In genomic region chr22:23970816-23971482, GRCh38 we compare ENCODE assay signal across 15 cellular contexts. TPM values are rescaled to one million over a fixed set of nuclear protein-coding genes. Genes with fewer than 3 reads are reported as not detected.
A peak's percentile ranks its signal among the peaks of the same experiment; 100 is the strongest.
DNase-seq lines count a peak whose midpoint lies in the region; ATAC-seq and TF ChIP-seq lines count a peak whose summit lies in the region.
"Had no signal": no experiment of that assay in that cellular context is flagged by ENCODE, and none has a peak within 500 bp of the region (broad histone marks: within the 10 kb centered on the region; RNA-seq: fewer than 3 reads in every experiment).

No MANE protein-coding gene starts in this region.

- peak overlapping the region; percentile 9; the same call in 1 of the 2 replicates for H3K4me2 ChIP-seq in BLaER1

- no peak overlapping the region for H3K4me3 ChIP-seq in BLaER1
- H3K4me3 ChIP-seq in liver (ENCODE audit: low read depth in 1 of 3, low read length in 3 of 3), result no peak overlapping the region
- H3K4me3 ChIP-seq: left lung, SJCRH30, vagina had no signal

- H3K36me3 ChIP-seq in BLaER1 (peaks cover 31% of the 10 kb centered on the region), liver (ENCODE audit: control insufficient read depth in 4 of 4, insufficient read depth in 3 of 4, low read depth in 1 of 4, low read length in 3 of 4) (peaks cover 8 to 22% (median 15%) of the 10 kb centered on the region in 4 donors)

- H3K27me3 ChIP-seq in BLaER1 (no peaks in the 10 kb centered on the region), liver (ENCODE audit: control insufficient read depth in 4 of 4, insufficient read depth in 4 of 4, low read length in 3 of 4) (no peaks in the 10 kb centered on the region)
- H3K27me3 ChIP-seq: left lung, SJCRH30, vagina had no signal

- peaks cover 31% of the 10 kb centered on the region for H4K20me1 ChIP-seq in BLaER1

- peak; percentile 47; the same call in 1 of the 2 replicates for TF ChIP-seq POLR2A in Raji (IDR thresholded peaks at IDR 0.05; ENCODE audit: insufficient read depth, low read depth, low read length)

- H3K4me1 ChIP-seq in BLaER1, result peaks cover 29% of the 10 kb centered on the region
- peaks cover 3 to 18% (median 9%) of the 10 kb centered on the region in 4 donors for H3K4me1 ChIP-seq in liver (ENCODE audit: control insufficient read depth in 4 of 4, insufficient read depth in 4 of 4, low read length in 3 of 4)
- H3K4me1 ChIP-seq: SJCRH30, vagina had no signal

- 56% methylated on average over 6 of the region's 6 CpGs for WGBS in liver

- H3K27ac ChIP-seq in BLaER1 (no peak overlapping the region), liver (ENCODE audit: low read depth in 1 of 2, low read length in 2 of 2) (peak overlapping the region; percentile 6 to 55)
- H3K27ac ChIP-seq: left lung, SJCRH30, vagina, WERI-Rb-1 had no signal

- TF ChIP-seq RAD21 in liver (IDR thresholded peaks at IDR 0.05), result no peak

- DNase-seq in CMK (ENCODE audit: low read depth) (peak; percentile 31), NCI-H1105 treated with DMSO at 0.1 percent for 48 hours (lab: John Stamatoyannopoulos, UW) (no peak), NCI-H1930 (lab: John Stamatoyannopoulos, UW) (no peak)
- DNase-seq: left lung; MV-4-11; stimulated activated CD4-positive, alpha-beta T cell treated with anti-CD3 and anti-CD28 coated beads, Interleukin-4, amount 100 ng/mL, for 24 hours; WERI-Rb-1 had no signal

- no peak for ATAC-seq in HG02981 (IDR thresholded peaks at IDR 0.05; ENCODE audit: unreplicated experiment)
- ATAC-seq: left lung; stimulated activated memory B cell treated with anti-CD40 and anti-IgM and Interleukin-4, amounts not matched to agents 10 μg/mL and 1 μg/mL and 100 μg/mL, for 72 hours had no signal

- H3K9me3 ChIP-seq in BLaER1 (no peaks in the 10 kb centered on the region), liver (ENCODE audit: control insufficient read depth in 4 of 4, low read length in 3 of 4) (no peaks in the 10 kb centered on the region)
- H3K9me3 ChIP-seq: left lung, SJCRH30, vagina had no signal

- no peak for TF ChIP-seq CTCF in liver (IDR thresholded peaks at IDR 0.05; ENCODE audit: low read depth, low read length, missing input control)

- H3K9ac ChIP-seq in BLaER1 (no peak overlapping the region), liver (ENCODE audit: low read depth in 1 of 2, low read length in 2 of 2) (no peak overlapping the region)

TF ChIP-seq in liver, 16 proteins besides CTCF, POLR2A, EP300 and RAD21:
- TF ChIP-seq RXRA (IDR thresholded peaks at IDR 0.05) (peak in 1 of 2 donors; percentile 5), REST (IDR thresholded peaks at IDR 0.05) (no peak), SP1 (IDR thresholded peaks at IDR 0.05) (peak; percentile 33), JUND (IDR thresholded peaks at IDR 0.05) (peak in 1 of 2 donors; percentile 11)

RNA-seq across cellular contexts. Expression of gene DDT, which starts 3.3 kb away (rescaled TPM):
- 100 to 1,000 TPM; 352 to 460 TPM for total RNA-seq in liver
- polyA plus RNA-seq in liver, result 1,000 to 10,000 TPM; 1,143 to 1,291 TPM

RNA-seq across cellular contexts. Expression of gene DDTL, which starts 4.3 kb away (rescaled TPM):
- total RNA-seq in liver, result 1 to 10 TPM; 6.3 to 9.5 TPM
- polyA plus RNA-seq in liver, result 10 to 100 TPM in 1 of 2 donors, 1 to 10 TPM in 1; 7.0 to 18.7 TPM
- total RNA-seq: vagina had no signal

RNA-seq across cellular contexts. Expression of gene GSTT2, which starts 9.0 kb away (rescaled TPM):
- total RNA-seq in liver, result under 1 TPM; 0.19 to 0.92 TPM
- polyA plus RNA-seq in liver, result 1 to 10 TPM in 1 of 2 donors, under 1 TPM in 1; 0.37 to 1.2 TPM
- total RNA-seq: vagina had no signal

RNA-seq across cellular contexts. Expression of gene GSTT2B, which starts 10.0 kb away (rescaled TPM):
- total RNA-seq in liver, result 10 to 100 TPM in 1 of 2 donors, 1 to 10 TPM in 1; 8.0 to 12.7 TPM
- 10 to 100 TPM in 1 of 2 donors, 1 to 10 TPM in 1; 9.9 to 16.8 TPM for polyA plus RNA-seq in liver
- total RNA-seq: vagina had no signal

RNA-seq across cellular contexts. Expression of gene GSTT4, which starts 34.3 kb away (rescaled TPM):
- total RNA-seq in liver, result not detected
- polyA plus RNA-seq in liver, result not detected
- total RNA-seq: dermis microvascular lymphatic vessel endothelial cell, left lung, SJCRH30, vagina had no signal
